Comparison of ENCODE assay signal across 1 cellular context in genomic region chr12:49340971-49341776, GRCh38.
TF ChIP-seq lines count a peak whose summit lies in the region.

No MANE protein-coding gene starts in this region.

TF ChIP-seq in GM23338, 12 proteins besides CTCF, POLR2A, EP300 and RAD21:
- TF ChIP-seq ZNF462 (CRISPR knock-in tag; IDR thresholded peaks at IDR 0.05): no peak
- no peak for TF ChIP-seq ZNF331 (CRISPR knock-in tag; IDR thresholded peaks at IDR 0.05; ENCODE audit: low read depth)
- TF ChIP-seq EZH2 (IDR thresholded peaks at IDR 0.05; ENCODE audit: low read depth, unreplicated experiment): peak; percentile 69
